8 cellular contexts compared by ENCODE assay signal in genomic region chr17:61412860-61413653, GRCh38. TPM values are rescaled to one million over a fixed set of nuclear protein-coding genes. Genes with fewer than 3 reads are reported as not detected.
DNase-seq lines count a peak whose midpoint lies in the region; ATAC-seq and TF ChIP-seq lines count a peak whose summit lies in the region.

No MANE protein-coding gene starts in this region.

- no peak for ATAC-seq in HG03025 (IDR thresholded peaks at IDR 0.05; ENCODE audit: low FRiP score, unreplicated experiment)
- no peak for ATAC-seq in HG03354 (IDR thresholded peaks at IDR 0.05; ENCODE audit: poor library complexity, severe bottlenecking, unreplicated experiment)

- POLR2A ChIA-PET in activated CD4-positive, alpha-beta memory T cell treated with anti-CD3 and anti-CD28 coated beads, Interleukin-2, amount 10 ng/mL, durations not matched to agents 7 days and 5 days (lab: Charles Lee), result no interaction called here

- no peaks in the 10 kb centered on the region for H3K36me3 ChIP-seq in stomach

- CTCF ChIA-PET in activated CD4-positive, alpha-beta memory T cell treated with anti-CD3 and anti-CD28 coated beads, Interleukin-2, amount 10 ng/mL, durations not matched to agents 7 days and 5 days (lab: Charles Lee), result interaction anchor here (0.6 to 2.3 kb wide), 14 partner anchors 8 to 445 kb away, joined by 3 to 8 read pairs (median 3); no protein-coding TSS in a partner anchor

- H3K27ac ChIP-seq in stomach, result peak overlapping the region; percentile 22 to 93 (median 84)

- no peaks in the 10 kb centered on the region for H3K9me3 Mint-ChIP-seq in activated CD4-positive, alpha-beta T cell treated with anti-CD3 and anti-CD28 coated beads, Interleukin-2, amount 10 ng/mL, durations not matched to agents 24 days and 14 days
- no peaks in the 10 kb centered on the region for H3K9me3 Mint-ChIP-seq in activated CD4-positive, alpha-beta memory T cell treated with anti-CD3 and anti-CD28 coated beads, Interleukin-2, amount 10 ng/mL, durations not matched to agents 7 days and 5 days

- intact Hi-C loops in activated CD4-positive, alpha-beta T cell treated with anti-CD3 and anti-CD28 coated beads, Interleukin-2, amount 10 ng/mL, durations not matched to agents 24 days and 14 days (cut with micrococcal nuclease), result loop anchor here (1.0 to 10.0 kb wide), 4 partner anchors 138 to 649 kb away; no protein-coding TSS in a partner anchor
- intact Hi-C loops in stomach (cut with DNase I; ENCODE audit: low total_unique reads), result loop anchor here (10.0 kb wide), 1 partner anchor 422 kb away; no protein-coding TSS in a partner anchor

- peaks cover 32 to 77% (median 65%) of the 10 kb centered on the region in 4 donors for H3K4me1 ChIP-seq in stomach

- no peak for TF ChIP-seq CTCF in stomach (IDR thresholded peaks at IDR 0.05)

- DNase-seq in activated CD4-positive, alpha-beta T cell treated with anti-CD3 and anti-CD28 coated beads, Interleukin-2, amount 10 ng/mL, durations not matched to agents 24 days and 14 days, result peak; percentile 56
- no peak for DNase-seq in activated CD4-positive, alpha-beta T cell treated with anti-CD3 and anti-CD28 coated beads for 48 hours
- DNase-seq in activated CD4-positive, alpha-beta memory T cell treated with anti-CD3 and anti-CD28 coated beads, Interleukin-2, amount 10 ng/mL, durations not matched to agents 7 days and 5 days, result peak; percentile 13
- DNase-seq in stomach (no peak), GM19238 (ENCODE audit: insufficient read length, low spot score) (no peak)

- TF ChIP-seq POLR2A in stomach (IDR thresholded peaks at IDR 0.05), result no peak

- peaks cover 2% of the 10 kb centered on the region for H3K36me3 Mint-ChIP-seq in activated CD4-positive, alpha-beta T cell treated with anti-CD3 and anti-CD28 coated beads, Interleukin-2, amount 10 ng/mL, durations not matched to agents 24 days and 14 days (ENCODE audit: low read depth)
- no peaks in the 10 kb centered on the region for H3K36me3 Mint-ChIP-seq in activated CD4-positive, alpha-beta memory T cell treated with anti-CD3 and anti-CD28 coated beads, Interleukin-2, amount 10 ng/mL, durations not matched to agents 7 days and 5 days (ENCODE audit: low read depth)

- peaks cover 49% of the 10 kb centered on the region for H3K27me3 Mint-ChIP-seq in activated CD4-positive, alpha-beta T cell treated with anti-CD3 and anti-CD28 coated beads, Interleukin-2, amount 10 ng/mL, durations not matched to agents 24 days and 14 days
- H3K27me3 Mint-ChIP-seq in activated CD4-positive, alpha-beta memory T cell treated with anti-CD3 and anti-CD28 coated beads, Interleukin-2, amount 10 ng/mL, durations not matched to agents 7 days and 5 days, result peaks cover 39% of the 10 kb centered on the region

- H3K27me3 ChIP-seq in stomach, result peaks cover 5 to 81% (median 45%) of the 10 kb centered on the region in 3 donors

- WGBS in stomach, 5 donors, result 13 to 17% (median 16%) methylated on average over 17 to 38 of the region's 38 CpGs

- H3K4me1 Mint-ChIP-seq in activated CD4-positive, alpha-beta T cell treated with anti-CD3 and anti-CD28 coated beads, Interleukin-2, amount 10 ng/mL, durations not matched to agents 24 days and 14 days, result peaks cover 11% of the 10 kb centered on the region
- peaks cover 23% of the 10 kb centered on the region for H3K4me1 Mint-ChIP-seq in activated CD4-positive, alpha-beta memory T cell treated with anti-CD3 and anti-CD28 coated beads, Interleukin-2, amount 10 ng/mL, durations not matched to agents 7 days and 5 days

- H3K9me3 ChIP-seq in iPS-18c (ENCODE audit: control insufficient read depth, insufficient read depth, low read length) (peaks cover 8% of the 10 kb centered on the region), stomach (no peaks in the 10 kb centered on the region)

- H3K4me3 ChIP-seq in iPS-18c (ENCODE audit: insufficient read depth, low read depth, low read length) (peak overlapping the region; percentile 66), stomach (peak overlapping the region; percentile 46 to 75 (median 65))

- H3K27ac Mint-ChIP-seq in activated CD4-positive, alpha-beta T cell treated with anti-CD3 and anti-CD28 coated beads, Interleukin-2, amount 10 ng/mL, durations not matched to agents 24 days and 14 days, result no peak overlapping the region
- no peak overlapping the region for H3K27ac Mint-ChIP-seq in activated CD4-positive, alpha-beta memory T cell treated with anti-CD3 and anti-CD28 coated beads, Interleukin-2, amount 10 ng/mL, durations not matched to agents 7 days and 5 days

- TF ChIP-seq EP300 in stomach (IDR thresholded peaks at IDR 0.05), result no peak

- H3K4me3 Mint-ChIP-seq in activated CD4-positive, alpha-beta T cell treated with anti-CD3 and anti-CD28 coated beads, Interleukin-2, amount 10 ng/mL, durations not matched to agents 24 days and 14 days, result peak overlapping the region; percentile 56
- peak overlapping the region; percentile 41 for H3K4me3 Mint-ChIP-seq in activated CD4-positive, alpha-beta memory T cell treated with anti-CD3 and anti-CD28 coated beads, Interleukin-2, amount 10 ng/mL, durations not matched to agents 7 days and 5 days

RNA-seq across cellular contexts. Expression of gene TBX2, which starts 13.4 kb away (rescaled TPM):
- not detected in 2 replicates for total RNA-seq in activated CD4-positive, alpha-beta T cell treated with anti-CD3 and anti-CD28 coated beads, Interleukin-2, amount 10 ng/mL, durations not matched to agents 24 days and 14 days
- total RNA-seq in activated CD4-positive, alpha-beta memory T cell treated with anti-CD3 and anti-CD28 coated beads, Interleukin-2, amount 10 ng/mL, durations not matched to agents 7 days and 5 days, result not detected
- total RNA-seq in stomach, result 10 to 100 TPM in 4 of 5 donors, under 1 TPM in 1; 0.58 to 31.6 (median 22.3) TPM
- 10 to 100 TPM in 2 of 3 donors, 1 to 10 TPM in 1; 9.4 to 27.0 (median 21.8) TPM for polyA plus RNA-seq in stomach

RNA-seq across cellular contexts. Expression of gene TBX4, which starts 39.2 kb away (rescaled TPM):
- not detected in 2 replicates for total RNA-seq in activated CD4-positive, alpha-beta T cell treated with anti-CD3 and anti-CD28 coated beads, Interleukin-2, amount 10 ng/mL, durations not matched to agents 24 days and 14 days
- total RNA-seq in activated CD4-positive, alpha-beta memory T cell treated with anti-CD3 and anti-CD28 coated beads, Interleukin-2, amount 10 ng/mL, durations not matched to agents 7 days and 5 days, result not detected
- under 1 TPM in 1 of 5 donors, not detected in 4; 0.73 TPM for total RNA-seq in stomach
- polyA plus RNA-seq in stomach, result under 1 TPM in 1 of 3 donors, not detected in 2; 0.08 TPM

Comparison
In these comparisons a context has a peak if more than half of its experiments do, and no peak if none do; other contexts are left out.
1. DNase-seq: peak in activated CD4-positive, alpha-beta T cell treated with anti-CD3 and anti-CD28 coated beads, Interleukin-2, amount 10 ng/mL, durations not matched to agents 24 days and 14 days (single experiment) and activated CD4-positive, alpha-beta memory T cell treated with anti-CD3 and anti-CD28 coated beads, Interleukin-2, amount 10 ng/mL, durations not matched to agents 7 days and 5 days (single experiment); none in activated CD4-positive, alpha-beta T cell treated with anti-CD3 and anti-CD28 coated beads for 48 hours (single experiment), stomach (single experiment) and GM19238 (single experiment).